23 cellular contexts compared by ENCODE assay signal in genomic region chr1:20683614-20684013, GRCh38. TPM values are rescaled to one million over a fixed set of nuclear protein-coding genes. Genes with fewer than 3 reads are reported as not detected.
DNase-seq lines count a peak whose midpoint lies in the region; ATAC-seq, FAIRE-seq and TF ChIP-seq lines count a peak whose summit lies in the region.
"Had no signal": no experiment of that assay in that cellular context is flagged by ENCODE, and none has a peak within 500 bp of the region (broad histone marks: within the 10 kb centered on the region; RNA-seq: fewer than 3 reads in every experiment).

No MANE protein-coding gene starts in this region.

- H3K27ac ChIP-seq in right atrium auricular region (peak overlapping the region in 1 of 2 donors; percentile 80), lower lobe of right lung (peak overlapping the region; percentile 84), gastrocnemius medialis (peak overlapping the region; percentile 69 to 84 (median 82))
- H3K27ac ChIP-seq: 22Rv1, Peyer's patch had no signal

- no peaks in the 10 kb centered on the region for H3K36me3 Mint-ChIP-seq in natural killer cell
- H3K36me3 Mint-ChIP-seq: CD8-positive, alpha-beta T cell had no signal

- no peak overlapping the region for H3K27ac Mint-ChIP-seq in natural killer cell
- H3K27ac Mint-ChIP-seq: CD8-positive, alpha-beta T cell had no signal

- no peaks in the 10 kb centered on the region for H3K9me3 ChIP-seq in right atrium auricular region
- no peaks in the 10 kb centered on the region for H3K9me3 ChIP-seq in lower lobe of right lung
- H3K9me3 ChIP-seq in gastrocnemius medialis: no peaks in the 10 kb centered on the region
- H3K9me3 ChIP-seq: Peyer's patch had no signal

- H3K4me3 ChIP-seq in right atrium auricular region (peak overlapping the region in 1 of 2 donors; percentile 44), bronchial epithelial cell (ENCODE audit: low read depth, low read length) (no peak overlapping the region), lower lobe of right lung (peak overlapping the region; percentile 54), gastrocnemius medialis (peak overlapping the region in 2 of 4 donors; percentile 45 to 52)
- H3K4me3 ChIP-seq: GM12878 had no signal

- peak; percentile 98 for FAIRE-seq in bronchial epithelial cell (lab: Jason Lieb, UNC)
- FAIRE-seq: GM12878 had no signal

- in situ Hi-C loops in gastrocnemius medialis (cut with MboI; ENCODE audit: low sequenced_read_pairs in 4 of 4): loop anchor here in 1 of 4 donors (25.0 kb wide), 1 partner anchor 679 kb away; no protein-coding TSS in a partner anchor

- no peaks in the 10 kb centered on the region for H3K27me3 ChIP-seq in right atrium auricular region
- H3K27me3 ChIP-seq in bronchial epithelial cell (ENCODE audit: control insufficient read depth, insufficient read depth, low read length): no peaks in the 10 kb centered on the region
- no peaks in the 10 kb centered on the region for H3K27me3 ChIP-seq in lower lobe of right lung (ENCODE audit: low read depth)
- no peaks in the 10 kb centered on the region for H3K27me3 ChIP-seq in gastrocnemius medialis
- H3K27me3 ChIP-seq: Peyer's patch had no signal

- intact Hi-C loops in Right ventricle myocardium inferior (cut with DNase I) (loop anchor here (2.0 kb wide), 1 partner anchor 17 kb away; no protein-coding TSS in a partner anchor), lower lobe of right lung (cut with DNase I) (no loop called here), gastrocnemius medialis (cut with DNase I; ENCODE audit: low total_unique reads) (no loop called here), natural killer cell (cut with micrococcal nuclease) (no loop called here)

- H3K9me3 Mint-ChIP-seq in natural killer cell: no peaks in the 10 kb centered on the region
- H3K9me3 Mint-ChIP-seq: CD8-positive, alpha-beta T cell had no signal

- DNase-seq in Right ventricle myocardium inferior (ENCODE audit: missing footprints) (peak; percentile 20), right atrium auricular region (ENCODE audit: low spot score) (no peak), bronchial epithelial cell (ENCODE audit: low read depth) (no peak), lower lobe of right lung (no peak), gastrocnemius medialis (no peak), natural killer cell (no peak), kidney glomerular epithelial cell (lab: John Stamatoyannopoulos, UW) (no peak)
- DNase-seq: ACHN; C1 segment of cervical spinal cord; CD8-positive, alpha-beta T cell; DND-41; GOT3; HCEC 1CT; Kasumi-1; NCI-H1694; NCI-H2081; NCI-H2171 treated with DMSO at 0.1 percent for 48 hours; NCI-H524 treated with DMSO at 0.1 percent for 48 hours; SHP77 had no signal

- no peak for TF ChIP-seq CTCF in right atrium auricular region (IDR thresholded peaks at IDR 0.05)
- no peak for TF ChIP-seq CTCF in bronchial epithelial cell (IDR thresholded peaks at IDR 0.05; ENCODE audit: insufficient read depth, low read length, severe bottlenecking)
- no peak for TF ChIP-seq CTCF in lower lobe of right lung (IDR thresholded peaks at IDR 0.05)
- TF ChIP-seq CTCF in gastrocnemius medialis (IDR thresholded peaks at IDR 0.05 in 4 of 5, conservative IDR thresholded peaks at IDR 0.05 in 1 of 5): no peak
- no peak for TF ChIP-seq CTCF in natural killer cell (IDR thresholded peaks at IDR 0.05)

- peaks cover 0 to 21% of the 10 kb centered on the region in 2 donors for H3K4me1 ChIP-seq in right atrium auricular region
- peaks cover 7% of the 10 kb centered on the region for H3K4me1 ChIP-seq in lower lobe of right lung
- H3K4me1 ChIP-seq in gastrocnemius medialis: peaks cover 6 to 10% of the 10 kb centered on the region in 2 donors

- H3K36me3 ChIP-seq in right atrium auricular region: no peaks in the 10 kb centered on the region
- no peaks in the 10 kb centered on the region for H3K36me3 ChIP-seq in bronchial epithelial cell (ENCODE audit: control insufficient read depth, insufficient read depth, low read length)
- no peaks in the 10 kb centered on the region for H3K36me3 ChIP-seq in lower lobe of right lung
- H3K36me3 ChIP-seq in gastrocnemius medialis: no peaks in the 10 kb centered on the region
- H3K36me3 ChIP-seq: Peyer's patch had no signal

- ATAC-seq in Right ventricle myocardium inferior (no peak), lower lobe of right lung (no peak), gastrocnemius medialis (no peak), natural killer cell (no peak), GM21447 (IDR thresholded peaks at IDR 0.05; ENCODE audit: unreplicated experiment) (no peak)
- ATAC-seq: CD8-positive, alpha-beta T cell; GM12878 had no signal

- TF ChIP-seq POLR2A in gastrocnemius medialis (IDR thresholded peaks at IDR 0.05): no peak

- no peaks in the 10 kb centered on the region for H3K27me3 Mint-ChIP-seq in natural killer cell (ENCODE audit: low read depth in 2 of 2)

- H3K4me1 Mint-ChIP-seq in natural killer cell: peaks cover 3% of the 10 kb centered on the region in 2 donors

- no peak overlapping the region for H3K4me3 Mint-ChIP-seq in natural killer cell
- H3K4me3 Mint-ChIP-seq: CD8-positive, alpha-beta T cell had no signal

RNA-seq across cellular contexts. Expression of gene DDOST, which starts 22.4 kb away (rescaled TPM):
- 150 TPM for total RNA-seq in Right ventricle myocardium inferior
- total RNA-seq in right atrium auricular region: 100 to 1,000 TPM; 147 to 152 TPM
- 288 and 346 TPM in 2 replicates for total RNA-seq in bronchial epithelial cell
- total RNA-seq in lower lobe of right lung: 148 TPM
- total RNA-seq in gastrocnemius medialis: 100 to 1,000 TPM in 2 of 4 donors, 10 to 100 TPM in 2; 63.0 to 110 (median 99.8) TPM
- total RNA-seq in natural killer cell: 100 to 1,000 TPM; 137 to 158 (median 153) TPM

RNA-seq across cellular contexts. Expression of gene KIF17, which starts 34.2 kb away (rescaled TPM):
- total RNA-seq in Right ventricle myocardium inferior (6.0 TPM), right atrium auricular region (1 to 10 TPM; 2.6 to 6.0 TPM), bronchial epithelial cell (1.0 and 3.2 TPM in 2 replicates), lower lobe of right lung (8.4 TPM), gastrocnemius medialis (1 to 10 TPM; 2.6 to 3.8 (median 3.0) TPM), natural killer cell (not detected)
- total RNA-seq: CD8-positive, alpha-beta T cell had no signal

RNA-seq across cellular contexts. Expression of gene SH2D5, which starts 48.9 kb away (rescaled TPM):
- not detected for total RNA-seq in Right ventricle myocardium inferior
- under 1 TPM in 1 of 2 donors, not detected in 1; 0.63 TPM for total RNA-seq in right atrium auricular region
- 32.6 and 55.3 TPM in 2 replicates for total RNA-seq in bronchial epithelial cell
- not detected for total RNA-seq in lower lobe of right lung
- total RNA-seq in gastrocnemius medialis: under 1 TPM in 1 of 4 donors, not detected in 3; 0.53 TPM
- not detected for total RNA-seq in natural killer cell
- total RNA-seq: CD8-positive, alpha-beta T cell; Peyer's patch had no signal

RNA-seq across cellular contexts. Expression of gene PINK1, which starts 50.4 kb away (rescaled TPM):
- total RNA-seq in Right ventricle myocardium inferior (288 TPM), right atrium auricular region (100 to 1,000 TPM; 173 to 174 TPM), bronchial epithelial cell (61.1 and 73.0 TPM in 2 replicates), lower lobe of right lung (57.2 TPM), gastrocnemius medialis (100 to 1,000 TPM; 376 to 478 (median 414) TPM), natural killer cell (10 to 100 TPM; 10.8 to 16.2 (median 15.0) TPM)

Comparison
In these comparisons a context has a peak if more than half of its experiments do, and no peak if none do; other contexts are left out.
1. RNA of gene SH2D5, which starts 48.9 kb away (total RNA-seq): 32.6 to 55.3 TPM in bronchial epithelial cell; 0.63 TPM in right atrium auricular region, not detected in natural killer cell, not detected in lower lobe of right lung (single experiment), not detected in Right ventricle myocardium inferior (single experiment) and 0.53 TPM in gastrocnemius medialis; every median in the first group is over 10 times any median in the second.